In genomic region chr1:48610628-48611542, GRCh38 we compare ENCODE assay signal across 13 cellular contexts.
DNase-seq lines count a peak whose midpoint lies in the region; ATAC-seq and TF ChIP-seq lines count a peak whose summit lies in the region.
"Had no signal": no experiment of that assay in that cellular context is flagged by ENCODE, and none has a peak within 500 bp of the region (broad histone marks: within the 10 kb centered on the region; RNA-seq: fewer than 3 reads in every experiment).

No MANE protein-coding gene starts in this region.

- H3K27me3 Mint-ChIP-seq in T-helper 2 cell treated with Interferon-gamma antibody and Interleukin-4, amounts not matched to agents 5 μg/mL and 100 μg/mL, for 36 hours (ENCODE audit: low read depth) = no peaks in the 10 kb centered on the region

- H3K4me3 ChIP-seq in dorsolateral prefrontal cortex (peak overlapping the region in 4 of 59 donors; percentile 7 to 38 (median 17)), tibial nerve (no peak overlapping the region)
- H3K4me3 ChIP-seq: SJSA1 had no signal

- TF ChIP-seq POLR2A in tibial nerve (IDR thresholded peaks at IDR 0.05) = no peak

- peaks cover 0 to 16% (median 5%) of the 10 kb centered on the region in 4 donors for H3K4me1 ChIP-seq in tibial nerve
- H3K4me1 ChIP-seq: SJSA1 had no signal

- ATAC-seq in GM19351 (IDR thresholded peaks at IDR 0.05; ENCODE audit: unreplicated experiment) = no peak

- DNase-seq in NCI-H748 (lab: John Stamatoyannopoulos, UW; ENCODE audit: unreplicated experiment) (peak; percentile 66), NCI-H748 treated with DMSO at 0.1 percent for 48 hours (lab: John Stamatoyannopoulos, UW) (no peak), dorsolateral prefrontal cortex (peak; percentile 4 to 64 (median 55)), medulla oblongata (ENCODE audit: extremely low spot score) (peak; percentile 74), tibial nerve (ENCODE audit: low spot score in 2 of 2) (no peak), GDM1 (lab: John Stamatoyannopoulos, UW) (no peak)
- DNase-seq in T-helper 2 cell treated with Interferon-gamma antibody and Interleukin-4, amounts not matched to agents 5 μg/mL and 100 μg/mL, for 36 hours (ENCODE audit: low spot score) = no peak
- DNase-seq: activated CD4-positive, alpha-beta T cell treated with anti-CD3 and anti-CD28 coated beads for 48 hours; HCEC 1CT; stimulated activated CD4-positive, alpha-beta T cell treated with anti-CD3 and anti-CD28 coated beads, Interleukin-1b, Interleukin-23, amount 100 ng/mL, for 48 hours had no signal

- no peaks in the 10 kb centered on the region for H3K9me3 ChIP-seq in tibial nerve
- H3K9me3 ChIP-seq: SJSA1 had no signal

- no peak for TF ChIP-seq EP300 in tibial nerve (IDR thresholded peaks at IDR 0.05)

- H3K4me3 Mint-ChIP-seq in T-helper 2 cell treated with Interferon-gamma antibody and Interleukin-4, amounts not matched to agents 5 μg/mL and 100 μg/mL, for 36 hours = no peak overlapping the region
- H3K4me3 Mint-ChIP-seq: natural killer cell treated with Interleukin-12 subunit alpha and Interleukin-12 subunit beta and Interleukin-15 and Interleukin-18, amount 100 ng/mL, for 72 hours had no signal

- no peaks in the 10 kb centered on the region for H3K4me1 Mint-ChIP-seq in T-helper 2 cell treated with Interferon-gamma antibody and Interleukin-4, amounts not matched to agents 5 μg/mL and 100 μg/mL, for 36 hours (ENCODE audit: low read depth)

- H3K36me3 Mint-ChIP-seq in T-helper 2 cell treated with Interferon-gamma antibody and Interleukin-4, amounts not matched to agents 5 μg/mL and 100 μg/mL, for 36 hours (ENCODE audit: low read depth) = no peaks in the 10 kb centered on the region
- H3K36me3 Mint-ChIP-seq: natural killer cell treated with Interleukin-12 subunit alpha and Interleukin-12 subunit beta and Interleukin-15 and Interleukin-18, amount 100 ng/mL, for 72 hours had no signal

- WGBS in tibial nerve, 2 donors = 14 to 30% methylated on average over 3 of the region's 3 CpGs

- no peaks in the 10 kb centered on the region for H3K9me3 Mint-ChIP-seq in T-helper 2 cell treated with Interferon-gamma antibody and Interleukin-4, amounts not matched to agents 5 μg/mL and 100 μg/mL, for 36 hours
- H3K9me3 Mint-ChIP-seq: natural killer cell treated with Interleukin-12 subunit alpha and Interleukin-12 subunit beta and Interleukin-15 and Interleukin-18, amount 100 ng/mL, for 72 hours had no signal

- no peak overlapping the region for H3K27ac Mint-ChIP-seq in T-helper 2 cell treated with Interferon-gamma antibody and Interleukin-4, amounts not matched to agents 5 μg/mL and 100 μg/mL, for 36 hours
- H3K27ac Mint-ChIP-seq: natural killer cell treated with Interleukin-12 subunit alpha and Interleukin-12 subunit beta and Interleukin-15 and Interleukin-18, amount 100 ng/mL, for 72 hours had no signal

- no peaks in the 10 kb centered on the region for H3K27me3 ChIP-seq in dorsolateral prefrontal cortex
- H3K27me3 ChIP-seq in tibial nerve = no peaks in the 10 kb centered on the region

- no peaks in the 10 kb centered on the region for H3K36me3 ChIP-seq in tibial nerve
- H3K36me3 ChIP-seq: SJSA1 had no signal

- H3K27ac ChIP-seq in dorsolateral prefrontal cortex = peak overlapping the region in 56 of 59 donors; percentile 12 to 87 (median 70)
- peak overlapping the region in 3 of 4 donors; percentile 15 to 26 (median 23) for H3K27ac ChIP-seq in tibial nerve
- H3K27ac ChIP-seq: SJSA1 had no signal

- no peak for TF ChIP-seq CTCF in dorsolateral prefrontal cortex (IDR thresholded peaks at IDR 0.05 in 54 of 56, conservative IDR thresholded peaks at IDR 0.05 in 2 of 56; ENCODE audit: low read depth in 1 of 56, partially characterized antibody in 56 of 56)
- TF ChIP-seq CTCF in tibial nerve (IDR thresholded peaks at IDR 0.05) = no peak

- intact Hi-C loops in dorsolateral prefrontal cortex (cut with DNase I) = no loop called here

Comparison
In these comparisons a context has a peak if more than half of its experiments do, and no peak if none do; other contexts are left out.
1. DNase-seq: peak in NCI-H748 (single experiment), dorsolateral prefrontal cortex (10 of 10) and medulla oblongata (single experiment); none in NCI-H748 treated with DMSO at 0.1 percent for 48 hours (single experiment), tibial nerve (0 of 2), T-helper 2 cell treated with Interferon-gamma antibody and Interleukin-4, amounts not matched to agents 5 μg/mL and 100 μg/mL, for 36 hours (single experiment) and GDM1 (single experiment).